Comparison of ENCODE assay signal across 24 cellular contexts in genomic region chr3:161474691-161475090, GRCh38. TPM values are rescaled to one million over a fixed set of nuclear protein-coding genes. Genes with fewer than 3 reads are reported as not detected.
DNase-seq lines count a peak whose midpoint lies in the region; FAIRE-seq and TF ChIP-seq lines count a peak whose summit lies in the region.
"Had no signal": no experiment of that assay in that cellular context is flagged by ENCODE, and none has a peak within 500 bp of the region (broad histone marks: within the 10 kb centered on the region; RNA-seq: fewer than 3 reads in every experiment).

No MANE protein-coding gene starts in this region.

- POLR2A ChIA-PET in H1 (lab: Charles Lee; ENCODE audit: partially characterized antibody): no interaction called here

- H2BK5ac ChIP-seq in H1 (ENCODE audit: low read depth, low read length): no peak overlapping the region

- no peak overlapping the region for H3K4ac ChIP-seq in H1 (replicated peaks; ENCODE audit: insufficient read length, low read depth, low read length)

- H3K79me2 ChIP-seq in H1 (ENCODE audit: control insufficient read depth in 1 of 2, insufficient read depth in 2 of 2, low read length in 2 of 2) (no peaks in the 10 kb centered on the region), osteoblast (ENCODE audit: insufficient read depth, low read length) (no peaks in the 10 kb centered on the region)

- H3K4me1 ChIP-seq in H1 (replicated peaks in 1 of 4; ENCODE audit: control insufficient read depth in 3 of 4, insufficient read depth in 4 of 4, low read length in 3 of 4): no peaks in the 10 kb centered on the region
- H3K4me1 ChIP-seq in osteoblast (ENCODE audit: insufficient read depth, low read length): no peaks in the 10 kb centered on the region

- H4K5ac ChIP-seq in H1 (ENCODE audit: insufficient read length, low read depth, low read length): no peak overlapping the region

- no peaks in the 10 kb centered on the region for H3K27me3 ChIP-seq in H1 (replicated peaks in 1 of 4; ENCODE audit: control insufficient read depth in 3 of 4, extremely low read depth in 1 of 4, insufficient read depth in 3 of 4, low read length in 3 of 4)
- no peaks in the 10 kb centered on the region for H3K27me3 ChIP-seq in osteoblast (ENCODE audit: insufficient read depth, low read length)
- H3K27me3 ChIP-seq: BLaER1 treated with 17β-estradiol and CSF1 and Interleukin-3, amounts not matched to agents 10 nM and 100 nM had no signal

- H3K79me1 ChIP-seq in H1 (ENCODE audit: low read depth, low read length): no peaks in the 10 kb centered on the region

- no peak for FAIRE-seq in H1 (lab: Jason Lieb, UNC)
- FAIRE-seq: GM19239, H54 had no signal

- H3K36me3 ChIP-seq in H1 (ENCODE audit: control insufficient read depth in 2 of 4, insufficient read depth in 4 of 4, low read length in 3 of 4): no peaks in the 10 kb centered on the region
- H3K36me3 ChIP-seq in osteoblast (ENCODE audit: insufficient read depth, low read length): no peaks in the 10 kb centered on the region
- H3K36me3 ChIP-seq: BLaER1 treated with 17β-estradiol and CSF1 and Interleukin-3, amounts not matched to agents 10 nM and 100 nM had no signal

- H3K9ac ChIP-seq in H1 (replicated peaks in 1 of 4; ENCODE audit: extremely low read depth in 1 of 4, low read depth in 3 of 4, low read length in 3 of 4): no peak overlapping the region
- H3K9ac ChIP-seq: BLaER1 treated with 17β-estradiol and CSF1 and Interleukin-3, amounts not matched to agents 10 nM and 100 nM had no signal

- H3K4me3 ChIP-seq in H1 (ENCODE audit: extremely low read depth in 1 of 4, insufficient read depth in 2 of 4, low read depth in 3 of 4, low read length in 4 of 4) (no peak overlapping the region), osteoblast (ENCODE audit: insufficient read depth, low read length) (no peak overlapping the region)
- H3K4me3 ChIP-seq: BLaER1 treated with 17β-estradiol and CSF1 and Interleukin-3, amounts not matched to agents 10 nM and 100 nM had no signal

- H2BK120ac ChIP-seq in H1 (replicated peaks; ENCODE audit: low read depth, low read length): no peak overlapping the region

- WGBS in H1 (ENCODE audit: extremely low coverage in 1 of 2, insufficient coverage in 1 of 2, insufficient read length in 1 of 2, insufficient replicate concordance in 2 of 2, low coverage in 1 of 2, low lambda C conversion rate in 2 of 2, missing lambda C conversion rate in 1 of 2), 2 experiments: 91% methylated on average over 4 of the region's 4 CpGs; no CpG with 5 or more reads in 1 of the 2 experiments

- H2AK5ac ChIP-seq in H1 (ENCODE audit: low read depth, low read length): no peak overlapping the region

- CTCF ChIA-PET in H1 (lab: Charles Lee; ENCODE audit: partially characterized antibody): interaction anchor here (0.6 kb wide), 1 partner anchor 900 kb away, joined by 5 read pairs; no protein-coding TSS in a partner anchor

- H2AFZ ChIP-seq in H1 (ENCODE audit: low read length) (0 out of 2 replicates have a peak overlapping the region, but pooled peaks have one; percentile 42), osteoblast (ENCODE audit: low read length) (no peak overlapping the region)

- H3K27ac ChIP-seq in H1 (ENCODE audit: low read depth, low read length) (no peak overlapping the region), osteoblast (ENCODE audit: low read depth, low read length) (no peak overlapping the region)
- H3K27ac ChIP-seq: BLaER1 treated with 17β-estradiol and CSF1 and Interleukin-3, amounts not matched to agents 10 nM and 100 nM had no signal

- no peaks in the 10 kb centered on the region for H3K23me2 ChIP-seq in H1 (ENCODE audit: low read depth, low read length)

- H2BK15ac ChIP-seq in H1 (ENCODE audit: low read length): no peak overlapping the region

- H3K4me2 ChIP-seq in H1 (ENCODE audit: insufficient read depth in 1 of 2, low read depth in 2 of 2, low read length in 2 of 2) (no peak overlapping the region), osteoblast (ENCODE audit: insufficient read depth, low read length) (no peak overlapping the region)
- H3K4me2 ChIP-seq: BLaER1 treated with 17β-estradiol and CSF1 and Interleukin-3, amounts not matched to agents 10 nM and 100 nM had no signal

- H3K9me3 ChIP-seq in H1 (ENCODE audit: insufficient read depth in 2 of 2, low read depth in 1 of 2, low read length in 1 of 2) (no peaks in the 10 kb centered on the region), osteoblast (ENCODE audit: low read depth, low read length) (no peaks in the 10 kb centered on the region)

- no peaks in the 10 kb centered on the region for H4K20me1 ChIP-seq in H1 (replicated peaks in 1 of 2; ENCODE audit: control insufficient read depth in 1 of 2, insufficient read depth in 2 of 2, low read length in 2 of 2)
- H4K20me1 ChIP-seq in osteoblast (ENCODE audit: insufficient read depth, low read length): no peaks in the 10 kb centered on the region
- H4K20me1 ChIP-seq: BLaER1 treated with 17β-estradiol and CSF1 and Interleukin-3, amounts not matched to agents 10 nM and 100 nM had no signal

- H3K56ac ChIP-seq in H1 (replicated peaks; ENCODE audit: insufficient read length, low read depth, low read length): no peak overlapping the region

- no peak for TF ChIP-seq RAD21 in H1 (IDR thresholded peaks at IDR 0.05 in 1 of 2, conservative IDR thresholded peaks at IDR 0.05 in 1 of 2; ENCODE audit: low read depth in 2 of 2, low read length in 2 of 2)

- no peak for TF ChIP-seq EP300 in H1 (IDR thresholded peaks at IDR 0.05; ENCODE audit: borderline replicate concordance in 1 of 2, low read depth in 2 of 2, low read length in 2 of 2)

- H3K14ac ChIP-seq in H1 (ENCODE audit: insufficient read length): no peak overlapping the region

- H4K91ac ChIP-seq in H1 (replicated peaks; ENCODE audit: insufficient read length, low read length): no peak overlapping the region

- H3K23ac ChIP-seq in H1 (ENCODE audit: insufficient read length): no peak overlapping the region

- H3K18ac ChIP-seq in H1 (ENCODE audit: extremely low read depth, low read length): no peak overlapping the region

- no peak for TF ChIP-seq CTCF in H1 (IDR thresholded peaks at IDR 0.05; ENCODE audit: control extremely low read depth in 1 of 3, insufficient read depth in 1 of 3, low read depth in 1 of 3, low read length in 3 of 3)
- no peak for TF ChIP-seq CTCF in osteoblast (IDR thresholded peaks at IDR 0.05; ENCODE audit: extremely low read depth, low read depth, low read length)

- H4K8ac ChIP-seq in H1 (ENCODE audit: extremely low read depth, insufficient read depth, low read length): no peak overlapping the region

- peak; percentile 1 for DNase-seq in Daoy (ENCODE audit: low read depth)
- DNase-seq in NCI-H1694 treated with DMSO at 0.1 percent for 48 hours (lab: John Stamatoyannopoulos, UW): peak; percentile 7
- DNase-seq in NCI-H524 (lab: John Stamatoyannopoulos, UW): peak; percentile 82 to 89
- no peak for DNase-seq in H1 (ENCODE audit: low read depth in 1 of 2, low spot score in 2 of 2)
- DNase-seq in AG08395 (ENCODE audit: low spot score): no peak
- DNase-seq in activated T-cell treated with anti-CD3 and anti-CD28 coated beads for 4 hours: no peak
- DNase-seq in osteoblast (ENCODE audit: insufficient read length, low spot score, missing footprints): no peak
- DNase-seq: AML-193; CD4-positive, alpha-beta T cell; COR-L47; DMS79; NCI-H1092; NCI-H1417 treated with DMSO at 0.1 percent for 48 hours; NCI-H187 treated with DMSO at 0.1 percent for 48 hours; NCI-H2227 treated with DMSO at 0.1 percent for 48 hours; NCI-H510A treated with DMSO at 0.1 percent for 48 hours; RPMI8226; SHP77; T-helper 1 cell had no signal

- no peak for TF ChIP-seq POLR2A in H1 (IDR thresholded peaks at IDR 0.05; ENCODE audit: control extremely low read depth in 1 of 2, low read depth in 2 of 2, low read length in 2 of 2)

- no peak overlapping the region for H2BK20ac ChIP-seq in H1 (ENCODE audit: low read length)

- H2BK12ac ChIP-seq in H1 (ENCODE audit: low read depth, low read length): no peak overlapping the region

TF ChIP-seq in H1, 55 proteins besides CTCF, POLR2A, EP300 and RAD21:
- TF ChIP-seq CTBP2 (IDR thresholded peaks at IDR 0.05; ENCODE audit: borderline replicate concordance, insufficient read depth, insufficient read length, low read length): no peak
- TF ChIP-seq RXRA (IDR thresholded peaks at IDR 0.05; ENCODE audit: insufficient read depth, low read depth, low read length): no peak
- TF ChIP-seq RBBP5 (IDR thresholded peaks at IDR 0.05; ENCODE audit: borderline replicate concordance, low read depth, low read length): no peak
- no peak for TF ChIP-seq KDM5A (IDR thresholded peaks at IDR 0.05; ENCODE audit: low read length)
- no peak for TF ChIP-seq POU5F1 (IDR thresholded peaks at IDR 0.05; ENCODE audit: low read depth, low read length)
- TF ChIP-seq, protein P1, sequence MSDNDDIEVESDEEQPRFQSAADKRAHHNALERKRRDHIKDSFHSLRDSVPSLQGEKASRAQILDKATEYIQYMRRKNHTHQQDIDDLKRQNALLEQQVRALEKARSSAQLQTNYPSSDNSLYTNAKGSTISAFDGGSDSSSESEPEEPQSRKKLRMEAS (IDR thresholded peaks at IDR 0.05): no peak
- TF ChIP-seq GTF2F1 (IDR thresholded peaks at IDR 0.05; ENCODE audit: borderline replicate concordance, low read depth, low read length): no peak

RNA-seq across cellular contexts. Expression of gene OTOL1, which starts 21.9 kb away (rescaled TPM):
- not detected in 2 replicates for total RNA-seq in Daoy (2014; rRNA removed; shearing (Covaris generic))
- total RNA-seq in H1 (2021; fragmentation: NEBNext Ultra II Directional; extraction: Animal tissue kit (Norgen Biotek cat#: 25700)): not detected in 2 replicates
- not detected in 2 replicates for polyA plus RNA-seq in H1 (2011; rRNA removed)
- not detected for polyA plus RNA-seq in H1 (2011; cell fraction: cytosol; rRNA removed)
- polyA plus RNA-seq in H1 (2011; cell fraction: nucleus; rRNA removed): not detected
- not detected in 4 replicates for polyA plus RNA-seq in H1 (2012, experiment 1 of 2)
- polyA plus RNA-seq in H1 (2012, experiment 2 of 2): not detected
- polyA plus RNA-seq in H1 (2013, experiment 1 of 2): not detected
- polyA plus RNA-seq in H1 (2013, experiment 2 of 2): not detected
- not detected in 2 replicates for polyA minus RNA-seq in H1 (2011; rRNA and poly(A)+ RNA removed)
- not detected for polyA minus RNA-seq in H1 (2011; cell fraction: cytosol; rRNA and poly(A)+ RNA removed)
- not detected for polyA minus RNA-seq in H1 (2011; cell fraction: nucleus; rRNA and poly(A)+ RNA removed)
- total RNA-seq in osteoblast: not detected in 2 replicates
- total RNA-seq: CD4-positive, alpha-beta T cell; HT-29 had no signal
- polyA plus RNA-seq: AG04450 had no signal

Comparison
In these comparisons a context has a peak if more than half of its experiments do, and no peak if none do; other contexts are left out.
1. DNase-seq: peak in Daoy (single experiment), NCI-H1694 treated with DMSO at 0.1 percent for 48 hours (single experiment) and NCI-H524 (2 of 2); none in H1 (0 of 2), AG08395 (single experiment), activated T-cell treated with anti-CD3 and anti-CD28 coated beads for 4 hours (single experiment) and osteoblast (single experiment).